In the genomic region with DNA sequence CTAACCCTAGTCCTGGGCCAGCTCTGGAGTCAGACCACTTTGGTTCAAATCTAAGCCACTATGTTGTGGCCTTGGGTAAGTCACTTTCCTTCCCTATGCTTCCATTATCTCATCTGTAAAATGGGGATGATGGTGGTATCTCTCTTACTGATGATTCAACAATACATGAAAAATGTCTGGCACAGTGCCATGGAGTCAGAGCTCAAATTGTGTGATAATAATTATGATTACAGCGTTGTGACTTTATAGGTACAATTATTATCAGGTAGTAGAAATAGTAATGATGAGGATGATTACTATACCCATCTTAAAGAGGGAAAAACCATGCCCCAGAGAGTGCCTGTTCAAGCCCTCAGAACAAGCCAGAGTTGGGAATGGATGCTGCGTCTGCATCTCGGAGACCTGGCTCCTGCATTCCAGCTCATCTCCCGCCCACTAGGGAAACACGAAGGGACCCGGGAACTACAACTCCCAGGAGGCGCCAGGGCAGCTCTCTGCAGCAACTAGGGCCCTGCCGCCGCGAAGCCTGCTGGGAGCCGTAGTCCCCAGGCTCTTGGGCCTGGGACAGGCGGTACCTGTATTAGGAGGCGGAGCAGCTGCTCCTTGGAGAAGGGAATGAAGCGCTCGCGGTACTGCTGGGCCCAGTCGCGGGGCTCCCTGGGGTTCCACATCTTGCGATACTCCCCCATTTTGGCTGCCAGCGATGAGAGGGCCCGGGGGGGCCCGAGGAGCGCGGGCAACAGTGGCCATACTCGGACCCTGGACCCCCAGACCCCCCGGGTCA, we compare ENCODE assay signal across 8 cellular contexts. TPM values are rescaled to one million over a fixed set of nuclear protein-coding genes. Genes with fewer than 3 reads are reported as not detected.
DNase-seq lines count a peak whose midpoint lies in the region; ATAC-seq and TF ChIP-seq lines count a peak whose summit lies in the region.

No MANE protein-coding gene starts in this region.

- H3K27me3 ChIP-seq in thymus (ENCODE audit: control insufficient read depth, insufficient read depth) = no peaks in the 10 kb centered on the region

- peaks cover 6% of the 10 kb centered on the region for H3K36me3 Mint-ChIP-seq in activated naive CD8-positive, alpha-beta T cell treated with anti-CD3 and anti-CD28 coated beads, Interleukin-2, amount 50 U/mL, for 24 hours (ENCODE audit: low read depth)
- no peaks in the 10 kb centered on the region for H3K36me3 Mint-ChIP-seq in osteocyte (ENCODE audit: unreplicated experiment)

- peaks cover 20% of the 10 kb centered on the region for H3K4me1 Mint-ChIP-seq in activated naive CD8-positive, alpha-beta T cell treated with anti-CD3 and anti-CD28 coated beads, Interleukin-2, amount 50 U/mL, for 24 hours
- peaks cover 11% of the 10 kb centered on the region for H3K4me1 Mint-ChIP-seq in osteocyte (ENCODE audit: unreplicated experiment)

- ATAC-seq in HG02642 (IDR thresholded peaks at IDR 0.05; ENCODE audit: poor library complexity, unreplicated experiment) = peak; percentile 51
- ATAC-seq in activated naive CD8-positive, alpha-beta T cell treated with anti-CD3 and anti-CD28 coated beads, Interleukin-2, amount 50 U/mL, for 24 hours = peak; percentile 85
- ATAC-seq in Right ventricle myocardium inferior = peak; percentile 90

- DNase-seq in NCI-H128 (lab: John Stamatoyannopoulos, UW; ENCODE audit: unreplicated experiment) (peak; percentile 91), SW 1271 (lab: John Stamatoyannopoulos, UW) (peak; percentile 81 to 92), Right ventricle myocardium inferior (ENCODE audit: missing footprints) (peak; percentile 98), osteocyte (ENCODE audit: extremely low spot score, unreplicated experiment) (peak; percentile 97)
- DNase-seq in activated naive CD8-positive, alpha-beta T cell treated with anti-CD3 and anti-CD28 coated beads, Interleukin-2, amount 50 U/mL, for 24 hours = peak; percentile 90

- H3K4me3 Mint-ChIP-seq in activated naive CD8-positive, alpha-beta T cell treated with anti-CD3 and anti-CD28 coated beads, Interleukin-2, amount 50 U/mL, for 24 hours = peak overlapping the region; percentile 86
- H3K4me3 Mint-ChIP-seq in osteocyte (ENCODE audit: unreplicated experiment) = peak overlapping the region; percentile 82

- H3K27ac Mint-ChIP-seq in activated naive CD8-positive, alpha-beta T cell treated with anti-CD3 and anti-CD28 coated beads, Interleukin-2, amount 50 U/mL, for 24 hours = peak overlapping the region; percentile 99
- peak overlapping the region; percentile 93 for H3K27ac Mint-ChIP-seq in osteocyte (ENCODE audit: unreplicated experiment)

- no peak for TF ChIP-seq CTCF in osteocyte (IDR thresholded peaks at IDR 0.05)

- H3K27ac ChIP-seq in thymus (ENCODE audit: low read depth) = peak overlapping the region; percentile 90

- WGBS in thymus = 4% methylated on average over 26 of the region's 26 CpGs

- H3K4me1 ChIP-seq in thymus (ENCODE audit: control insufficient read depth, insufficient read depth, low read length) = peaks cover 3% of the 10 kb centered on the region

- H3K9me3 Mint-ChIP-seq in activated naive CD8-positive, alpha-beta T cell treated with anti-CD3 and anti-CD28 coated beads, Interleukin-2, amount 50 U/mL, for 24 hours = no peaks in the 10 kb centered on the region
- no peaks in the 10 kb centered on the region for H3K9me3 Mint-ChIP-seq in osteocyte (ENCODE audit: unreplicated experiment)

- H3K9me3 ChIP-seq in thymus (ENCODE audit: control insufficient read depth) = no peaks in the 10 kb centered on the region

- peaks cover 4% of the 10 kb centered on the region for H3K27me3 Mint-ChIP-seq in activated naive CD8-positive, alpha-beta T cell treated with anti-CD3 and anti-CD28 coated beads, Interleukin-2, amount 50 U/mL, for 24 hours
- no peaks in the 10 kb centered on the region for H3K27me3 Mint-ChIP-seq in osteocyte (ENCODE audit: unreplicated experiment)

- H3K4me3 ChIP-seq in GM08714 (ENCODE audit: low read length) (peak overlapping the region; percentile 64; the same call in 1 of the 2 replicates), thymus (ENCODE audit: low read length) (peak overlapping the region; percentile 70)

- intact Hi-C loops in Right ventricle myocardium inferior (cut with DNase I) = loop anchor here (5.0 kb wide), 1 partner anchor 36 kb away; the partner anchor contains the start of gene EMP3

- peaks cover 19% of the 10 kb centered on the region for H3K36me3 ChIP-seq in thymus (ENCODE audit: control insufficient read depth, insufficient read depth)

RNA-seq across cellular contexts. Expression of gene TMEM143, which starts 0.8 kb away (rescaled TPM):
- total RNA-seq in Right ventricle myocardium inferior = 106 TPM
- total RNA-seq in osteocyte = 9.1 and 12.3 TPM in 2 replicates
- 10.3 TPM for polyA plus RNA-seq in thymus

RNA-seq across cellular contexts. Expression of gene SYNGR4, which starts 1.3 kb away (rescaled TPM):
- total RNA-seq in Right ventricle myocardium inferior (not detected), osteocyte (not detected in 2 replicates)
- 0.11 TPM for polyA plus RNA-seq in thymus

RNA-seq across cellular contexts. Expression of gene KDELR1, which starts 28.4 kb away (rescaled TPM):
- total RNA-seq in Right ventricle myocardium inferior = 73.5 TPM
- total RNA-seq in osteocyte = 267 and 275 TPM in 2 replicates
- polyA plus RNA-seq in thymus = 81.0 TPM

RNA-seq across cellular contexts. Expression of gene GRIN2D, which starts 30.6 kb away (rescaled TPM):
- total RNA-seq in Right ventricle myocardium inferior = 0.38 TPM
- 0.68 and 1.2 TPM in 2 replicates for total RNA-seq in osteocyte
- 0.07 TPM for polyA plus RNA-seq in thymus

RNA-seq across cellular contexts. Expression of gene EMP3, which starts 37.6 kb away (rescaled TPM):
- total RNA-seq in Right ventricle myocardium inferior = 54.3 TPM
- 201 and 212 TPM in 2 replicates for total RNA-seq in osteocyte
- 94.3 TPM for polyA plus RNA-seq in thymus

Comparison
In these comparisons a context has a peak if more than half of its experiments do, and no peak if none do; other contexts are left out.
1. Peak in every context shown above with its lines: DNase-seq, ATAC-seq, H3K4me3 ChIP-seq and H3K27ac ChIP-seq.